Comparison of ENCODE assay signal across 21 cellular contexts in genomic region chr19:45243144-45243732, GRCh38. TPM values are rescaled to one million over a fixed set of nuclear protein-coding genes. Genes with fewer than 3 reads are reported as not detected.
"Had no signal": no experiment of that assay in that cellular context is flagged by ENCODE, and none has a peak within 500 bp of the region (broad histone marks: within the 10 kb centered on the region; RNA-seq: fewer than 3 reads in every experiment).

No MANE protein-coding gene starts in this region.

- ATAC-seq: activated CD4-positive, CD25-positive, alpha-beta regulatory T cell treated with anti-CD3 and anti-CD28 coated beads, Interleukin-2, amount 50 U/mL, for 24 hours; PC-3 had no signal

- H3K4me1 Mint-ChIP-seq: activated naive CD4-positive, alpha-beta T cell treated with anti-CD3 and anti-CD28 coated beads, Interleukin-2, amount 50 U/mL, for 24 hours had no signal

- H3K36me3 Mint-ChIP-seq: activated naive CD4-positive, alpha-beta T cell treated with anti-CD3 and anti-CD28 coated beads, Interleukin-2, amount 50 U/mL, for 24 hours had no signal

- H3K4me3 Mint-ChIP-seq: activated naive CD4-positive, alpha-beta T cell treated with anti-CD3 and anti-CD28 coated beads, Interleukin-2, amount 50 U/mL, for 24 hours had no signal

- H3K27ac Mint-ChIP-seq: activated naive CD4-positive, alpha-beta T cell treated with anti-CD3 and anti-CD28 coated beads, Interleukin-2, amount 50 U/mL, for 24 hours had no signal

- DNase-seq: activated CD4-positive, alpha-beta T cell treated with anti-CD3 and anti-CD28 coated beads for 48 hours; activated CD4-positive, alpha-beta T cell treated with anti-CD3 and anti-CD28 coated beads, Interleukin-2, amount 50 U/mL, for 4 hours; activated CD8-positive, alpha-beta memory T cell treated with anti-CD3 and anti-CD28 coated beads, Interleukin-2, amount 50 U/mL, for 48 hours; activated naive CD4-positive, alpha-beta T cell; activated T-cell treated with anti-CD3 and anti-CD28 coated beads, Interleukin-2, amount 50 U/mL, for 1 hour; aorta; caudate nucleus; MM.1S; NCI-H1105 treated with DMSO at 0.1 percent for 48 hours; NCI-H1436 treated with DMSO at 0.1 percent for 48 hours; NCI-H187; NCI-H2081; NCI-H446; NCI-H524; PC-3; SHP77 treated with DMSO at 0.1 percent for 48 hours; T-helper 2 cell; T1000 had no signal

- H3K9me3 Mint-ChIP-seq: activated naive CD4-positive, alpha-beta T cell treated with anti-CD3 and anti-CD28 coated beads, Interleukin-2, amount 50 U/mL, for 24 hours had no signal

RNA-seq across cellular contexts. Expression of gene EXOC3L2, which starts 2.0 kb away (rescaled TPM):
- total RNA-seq: PC-3, SK-MEL-5 had no signal
